In genomic region chr3:3998140-3998977, GRCh38 we compare ENCODE assay signal across 9 cellular contexts.
A peak's percentile ranks its signal among the peaks of the same experiment; 100 is the strongest.
DNase-seq lines count a peak whose midpoint lies in the region; ATAC-seq, FAIRE-seq and TF ChIP-seq lines count a peak whose summit lies in the region.
"Had no signal": no experiment of that assay in that cellular context is flagged by ENCODE, and none has a peak within 500 bp of the region (broad histone marks: within the 10 kb centered on the region; RNA-seq: fewer than 3 reads in every experiment).

No MANE protein-coding gene starts in this region.

- no peaks in the 10 kb centered on the region for H3K9me3 ChIP-seq in K562 (replicated peaks; ENCODE audit: control insufficient read depth, insufficient read depth, low read depth, low read length)

- no peaks in the 10 kb centered on the region for H3K9me1 ChIP-seq in K562 (ENCODE audit: control insufficient read depth, insufficient read depth, low read length)

- no peak overlapping the region for H3K27ac ChIP-seq in K562 (ENCODE audit: extremely low read depth, low read depth, low read length)

- H3K4me1 ChIP-seq in K562 (replicated peaks in 1 of 2; ENCODE audit: control insufficient read depth in 2 of 2, insufficient read depth in 2 of 2, low read length in 2 of 2) = no peaks in the 10 kb centered on the region

- TF ChIP-seq CTCF in K562 (IDR thresholded peaks at IDR 0.05 in 2 of 3, conservative IDR thresholded peaks at IDR 0.05 in 1 of 3; ENCODE audit: insufficient read depth in 2 of 3, low read depth in 1 of 3, low read length in 3 of 3) = peak; percentile 45 to 63 (median 59)

- CTCF ChIA-PET in K562 (lab: Yijun Ruan, JAX; ENCODE audit: low intra/inter-chr PET ratio) = interaction anchor here (1.0 kb wide), 1 partner anchor 797 kb away, joined by 3 read pairs; no protein-coding TSS in a partner anchor

- POLR2A ChIA-PET in K562 (lab: Yijun Ruan, JAX) = interaction anchor here (1.0 kb wide), 1 partner anchor 274 kb away, joined by 3 read pairs; no protein-coding TSS in a partner anchor

- no peaks in the 10 kb centered on the region for H3K36me3 ChIP-seq in K562 (ENCODE audit: control insufficient read depth, insufficient read depth, low read length)

- no peak overlapping the region for H3K9ac ChIP-seq in K562 (ENCODE audit: insufficient read depth in 1 of 2, low read depth in 2 of 2, low read length in 2 of 2)

- no peak for TF ChIP-seq POLR2A in K562 (conservative IDR thresholded peaks at IDR 0.05)

- ATAC-seq in GM18870 (IDR thresholded peaks at IDR 0.05; ENCODE audit: unreplicated experiment) (peak; percentile 85), HG03066 (IDR thresholded peaks at IDR 0.05; ENCODE audit: low read depth, unreplicated experiment) (peak; percentile 87), K562 (peak; percentile 82), GM19397 (IDR thresholded peaks at IDR 0.05; ENCODE audit: unreplicated experiment) (no peak)

- no peak for TF ChIP-seq EP300 in K562 (IDR thresholded peaks at IDR 0.05; ENCODE audit: low read length)

- 2% methylated on average over 6 of the region's 6 CpGs for WGBS in K562 (ENCODE audit: insufficient coverage, low coverage, missing lambda C conversion rate)

- DNase-seq in DMS153 treated with DMSO at 0.1 percent for 48 hours (lab: John Stamatoyannopoulos, UW; ENCODE audit: unreplicated experiment) (peak; percentile 2), NCI-H460 (ENCODE audit: extremely low read depth, low read depth) (peak; percentile 15), K562 (ENCODE audit: extremely low read depth in 1 of 4, low spot score in 3 of 4) (peak; percentile 16 to 65 (median 28)), midbrain (lab: John Stamatoyannopoulos, UW) (peak; percentile 23), glomerular visceral epithelial cell (ENCODE audit: extremely low spot score) (no peak)
- DNase-seq: naive B cell had no signal

- no peaks in the 10 kb centered on the region for H3K79me2 ChIP-seq in K562 (ENCODE audit: control insufficient read depth, insufficient read depth, low read length)

- no TSS peak for BruUV-seq in K562 (replicated peaks; lab: Mats Ljungman, UMichigan)

- in situ Hi-C loops in K562 (cut with MboI) = no loop called here

- intact Hi-C loops in K562 (cut with micrococcal nuclease) = loop anchor here (1.0 kb wide), 2 partner anchors 292 to 798 kb away; no protein-coding TSS in a partner anchor

- TF ChIP-seq RAD21 in K562 (CRISPR knock-in tag; conservative IDR thresholded peaks at IDR 0.05 in 1 of 2, IDR thresholded peaks at IDR 0.05 in 1 of 2) = peak; percentile 75 to 76

- H3K4me2 ChIP-seq in K562 (ENCODE audit: insufficient read depth, low read length) = no peak overlapping the region

- H3K4me3 ChIP-seq in K562 = no peak overlapping the region

- FAIRE-seq in K562 (lab: Jason Lieb, UNC) = peak; percentile 87

- no peaks in the 10 kb centered on the region for H3K27me3 ChIP-seq in K562 (ENCODE audit: control insufficient read depth in 2 of 2, insufficient read depth in 2 of 2, low read length in 2 of 2)

- no peaks in the 10 kb centered on the region for H4K20me1 ChIP-seq in K562 (replicated peaks; ENCODE audit: control insufficient read depth, insufficient read depth, low read length)

- no peak overlapping the region for H2AFZ ChIP-seq in K562 (ENCODE audit: low read depth, low read length)

TF ChIP-seq in K562, 482 proteins besides CTCF, POLR2A, EP300 and RAD21 (continues in another document):
- TF ChIP-seq SAP30 (IDR thresholded peaks at IDR 0.05; ENCODE audit: borderline replicate concordance, insufficient read depth, low read depth, low read length, poor library complexity, severe bottlenecking) (no peak), ZNF668 (CRISPR knock-in tag; IDR thresholded peaks at IDR 0.05) (0 out of 2 replicates have a peak, but pooled peaks have one; percentile 38), HBP1 (CRISPR knock-in tag; IDR thresholded peaks at IDR 0.05) (no peak), E2F3 (CRISPR knock-in tag; IDR thresholded peaks at IDR 0.05) (no peak), DEAF1 (CRISPR knock-in tag; IDR thresholded peaks at IDR 0.05) (peak; percentile 35; the same call in 1 of the 2 replicates), ZNF212 (CRISPR knock-in tag; IDR thresholded peaks at IDR 0.05) (no peak), ZNF24 (IDR thresholded peaks at IDR 0.05) (0 out of 2 replicates have a peak, but pooled peaks have one; percentile 26), TFE3 (CRISPR knock-in tag; IDR thresholded peaks at IDR 0.05) (no peak), KAT2B (IDR thresholded peaks at IDR 0.05; ENCODE audit: low read depth, low read length) (no peak), CEBPB (tag; IDR thresholded peaks at IDR 0.05) (no peak), SMC3 (conservative IDR thresholded peaks at IDR 0.05; ENCODE audit: insufficient read depth, low read depth, low read length) (peak; percentile 48; the same call in 1 of the 2 replicates), ZBTB17 (CRISPR knock-in tag; IDR thresholded peaks at IDR 0.05) (peak; percentile 56; the same call in 1 of the 2 replicates), ZNF785 (CRISPR knock-in tag; IDR thresholded peaks at IDR 0.05) (no peak), ZNF140 (CRISPR knock-in tag; IDR thresholded peaks at IDR 0.05) (no peak), PKNOX1 (IDR thresholded peaks at IDR 0.05) (no peak), ZNF655 (CRISPR knock-in tag; IDR thresholded peaks at IDR 0.05) (no peak), HEY1 (CRISPR knock-in tag; IDR thresholded peaks at IDR 0.05; ENCODE audit: borderline replicate concordance) (no peak), ZNF263 (CRISPR knock-in tag; IDR thresholded peaks at IDR 0.05; ENCODE audit: borderline replicate concordance) (no peak), GTF2F1 (IDR thresholded peaks at IDR 0.05; ENCODE audit: low read depth, low read length) (no peak), SMARCA5 (IDR thresholded peaks at IDR 0.05) (no peak), PPARD (CRISPR knock-in tag; IDR thresholded peaks at IDR 0.05) (no peak), DACH1 (IDR thresholded peaks at IDR 0.05; ENCODE audit: partially characterized antibody) (no peak), TAL1 (IDR thresholded peaks at IDR 0.05) (0 out of 2 replicates have a peak, but pooled peaks have one; percentile 15)
